In genomic region chr14:76958975-76959710, GRCh38 we compare ENCODE assay signal across 8 cellular contexts.
DNase-seq lines count a peak whose midpoint lies in the region; ATAC-seq and TF ChIP-seq lines count a peak whose summit lies in the region.

No MANE protein-coding gene starts in this region.

- H3K4me1 ChIP-seq in foreskin keratinocyte, result peaks cover 46% of the 10 kb centered on the region
- H3K4me1 ChIP-seq in thymus (ENCODE audit: control insufficient read depth, insufficient read depth, low read length), result peaks cover 25% of the 10 kb centered on the region

- no peak overlapping the region for H3K4me3 Mint-ChIP-seq in Calu3 (ENCODE audit: low read depth, unreplicated experiment)

- H3K4me3 ChIP-seq in thymus (ENCODE audit: low read length), result no peak overlapping the region

- no peaks in the 10 kb centered on the region for H3K36me3 ChIP-seq in thymus (ENCODE audit: control insufficient read depth, insufficient read depth)

- peaks cover 74% of the 10 kb centered on the region for H3K4me1 Mint-ChIP-seq in Calu3 (ENCODE audit: low read depth, unreplicated experiment)

- no peaks in the 10 kb centered on the region for H3K9me3 Mint-ChIP-seq in Calu3 (ENCODE audit: low read depth, unreplicated experiment)

- H3K27me3 ChIP-seq in foreskin keratinocyte (no peaks in the 10 kb centered on the region), thymus (ENCODE audit: control insufficient read depth, insufficient read depth) (no peaks in the 10 kb centered on the region)

- no peaks in the 10 kb centered on the region for H3K9me3 ChIP-seq in thymus (ENCODE audit: control insufficient read depth)

- BruUV-seq in Calu3 (replicated peaks; lab: Mats Ljungman, UMichigan), result TSS peak; percentile 53

- 95% methylated on average over 8 of the region's 8 CpGs for WGBS in thymus

- CTCF ChIA-PET in Calu3 (lab: Charles Lee), result interaction anchor here (0.6 to 1.3 kb wide), 4 partner anchors 39 to 1772 kb away, joined by 3 to 6 read pairs (median 5); no protein-coding TSS in a partner anchor

- no peaks in the 10 kb centered on the region for H3K27me3 Mint-ChIP-seq in Calu3 (ENCODE audit: unreplicated experiment)

- H3K36me3 Mint-ChIP-seq in Calu3 (ENCODE audit: insufficient read depth, unreplicated experiment), result peaks cover 10% of the 10 kb centered on the region

- H3K27ac Mint-ChIP-seq in Calu3 (ENCODE audit: unreplicated experiment), result peak overlapping the region; percentile 36

- peak; percentile 76 for DNase-seq in Calu3
- DNase-seq in RKO (ENCODE audit: low spot score), result peak; percentile 100
- DNase-seq in foreskin keratinocyte, result peak; percentile 82 to 92
- DNase-seq in NCI-H82 (lab: John Stamatoyannopoulos, UW), result no peak
- DNase-seq in putamen (ENCODE audit: low spot score), result no peak
- no peak for DNase-seq in activated CD4-positive, CD25-positive, alpha-beta regulatory T cell (lab: John Stamatoyannopoulos, UW)

- peak; percentile 27 for ATAC-seq in GM21390 (IDR thresholded peaks at IDR 0.05; ENCODE audit: unreplicated experiment)
- peak; percentile 26 for ATAC-seq in foreskin keratinocyte

- intact Hi-C loops in Calu3 (cut with micrococcal nuclease; ENCODE audit: unreplicated experiment), result no loop called here

- TF ChIP-seq CTCF in Calu3 (IDR thresholded peaks at IDR 0.05; ENCODE audit: unreplicated experiment), result no peak
- TF ChIP-seq CTCF in foreskin keratinocyte (conservative IDR thresholded peaks at IDR 0.05), result no peak

- peak overlapping the region; percentile 66 for H3K27ac ChIP-seq in foreskin keratinocyte
- peak overlapping the region; percentile 54 for H3K27ac ChIP-seq in thymus (ENCODE audit: low read depth)

Comparison
In these comparisons a context has a peak if more than half of its experiments do, and no peak if none do; other contexts are left out.
1. DNase-seq: peak in Calu3 (single experiment), RKO (single experiment) and foreskin keratinocyte (2 of 2); none in NCI-H82 (single experiment), putamen (single experiment) and activated CD4-positive, CD25-positive, alpha-beta regulatory T cell (0 of 4).